ENCODE assay signal across 17 cellular contexts in genomic region chr11:119701591-119702260, GRCh38.
DNase-seq lines count a peak whose midpoint lies in the region; ATAC-seq and FAIRE-seq lines count a peak whose summit lies in the region.
"Had no signal": no experiment of that assay in that cellular context is flagged by ENCODE, and none has a peak within 500 bp of the region (broad histone marks: within the 10 kb centered on the region; RNA-seq: fewer than 3 reads in every experiment).

No MANE protein-coding gene starts in this region.

- no peaks in the 10 kb centered on the region for H3K9me3 ChIP-seq in subcutaneous abdominal adipose tissue (ENCODE audit: control insufficient read depth in 5 of 5, low read length in 5 of 5)
- H3K9me3 ChIP-seq: right lobe of liver had no signal

- DNase-seq in HTR-8/SVneo (ENCODE audit: insufficient read length, low spot score): no peak
- peak; percentile 50 for DNase-seq in SW480 (ENCODE audit: low spot score)
- peak; percentile 70 for DNase-seq in islet precursor cell
- no peak for DNase-seq in stimulated activated CD4-positive, alpha-beta T cell treated with anti-CD3 and anti-CD28 coated beads, Interleukin-2, amount 100 ng/mL, for 24 hours
- DNase-seq: activated B cell treated with CpG ODN at 0.5 μM for 24 hours; activated naive CD4-positive, alpha-beta T cell; DND-41; NCI-H1092; right lobe of liver; stimulated activated CD4-positive, alpha-beta T cell treated with anti-CD3 and anti-CD28 coated beads, Interleukin-4, amount 100 ng/mL, for 24 hours had no signal

- H3K27me3 ChIP-seq in subcutaneous abdominal adipose tissue (ENCODE audit: control insufficient read depth in 5 of 5, insufficient read depth in 4 of 5, low read length in 5 of 5): peaks cover 0 to 5% (median 0%) of the 10 kb centered on the region in 5 donors
- H3K27me3 ChIP-seq: dorsolateral prefrontal cortex, right lobe of liver had no signal

- peak; percentile 4 for FAIRE-seq in HTR-8/SVneo (lab: Jason Lieb, UNC)
- FAIRE-seq: frontal cortex, urothelium cell line had no signal

- H3K27ac ChIP-seq in subcutaneous abdominal adipose tissue (ENCODE audit: low read depth, low read length): peak overlapping the region; percentile 41
- H3K27ac ChIP-seq: C4-2B, right lobe of liver had no signal

- no peak overlapping the region for H3K9ac ChIP-seq in subcutaneous abdominal adipose tissue (ENCODE audit: low read length in 5 of 5)

- H3K4me1 ChIP-seq in subcutaneous abdominal adipose tissue (ENCODE audit: control insufficient read depth in 5 of 5, insufficient read depth in 5 of 5, low read length in 5 of 5): peaks cover 22 to 56% (median 39%) of the 10 kb centered on the region in 5 donors

- H3K4me3 ChIP-seq in subcutaneous abdominal adipose tissue (ENCODE audit: low read depth in 1 of 5, low read length in 5 of 5): peak overlapping the region in 1 of 5 donors; percentile 20
- H3K4me3 ChIP-seq: dorsolateral prefrontal cortex, right lobe of liver had no signal

- ATAC-seq in GM21717 (IDR thresholded peaks at IDR 0.05; ENCODE audit: unreplicated experiment): no peak
- ATAC-seq in GM21367 (IDR thresholded peaks at IDR 0.05; ENCODE audit: unreplicated experiment): no peak
- ATAC-seq: right lobe of liver had no signal

- H3K36me3 ChIP-seq in subcutaneous abdominal adipose tissue (ENCODE audit: control insufficient read depth in 5 of 5, insufficient read depth in 5 of 5, low read length in 5 of 5): no peaks in the 10 kb centered on the region
- H3K36me3 ChIP-seq: right lobe of liver had no signal

Comparison
In these comparisons a context has a peak if more than half of its experiments do, and no peak if none do; other contexts are left out.
1. DNase-seq: peak in SW480 (single experiment) and islet precursor cell (single experiment); none in HTR-8/SVneo (single experiment) and stimulated activated CD4-positive, alpha-beta T cell treated with anti-CD3 and anti-CD28 coated beads, Interleukin-2, amount 100 ng/mL, for 24 hours (0 of 2).